Comparison of ENCODE assay signal across 14 cellular contexts in the genomic region with DNA sequence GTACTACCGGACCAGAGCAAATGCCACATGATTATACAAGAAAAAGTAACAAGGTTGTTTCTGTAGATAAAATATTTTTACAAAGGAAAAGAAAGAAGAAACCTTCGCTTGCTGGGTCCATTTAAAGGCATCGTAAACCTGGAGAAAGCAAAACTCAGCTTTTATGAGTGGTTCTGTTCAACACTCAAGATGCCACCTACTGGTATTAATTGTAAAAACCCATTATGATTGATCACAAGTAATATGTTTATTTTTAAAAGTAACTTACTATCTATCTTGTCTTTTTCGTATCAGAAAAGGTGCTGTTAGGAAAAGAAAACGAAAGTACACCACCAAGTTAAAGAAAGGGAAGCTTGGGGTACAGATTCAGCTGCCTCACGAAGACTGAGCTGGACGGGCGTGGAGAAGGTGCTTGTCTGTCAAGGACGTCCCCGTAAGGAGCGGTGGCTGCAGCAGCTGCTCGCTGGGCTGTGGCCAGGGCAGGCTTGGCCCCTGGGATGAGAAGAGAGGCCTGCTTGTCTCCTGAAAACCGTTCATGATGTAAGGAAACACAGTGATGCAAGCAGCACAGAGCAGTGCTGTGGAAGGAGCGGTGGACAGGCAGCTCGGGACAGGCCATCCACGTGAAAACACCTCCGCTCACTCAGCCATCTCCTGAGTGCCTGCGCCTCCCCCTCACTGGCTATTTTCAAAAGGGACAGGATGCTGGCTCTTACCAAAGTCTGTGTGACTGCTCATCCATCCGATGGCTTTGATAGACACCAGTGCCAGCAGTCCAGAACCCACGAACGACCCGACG. TPM values are rescaled to one million over a fixed set of nuclear protein-coding genes. Genes with fewer than 3 reads are reported as not detected.
DNase-seq lines count a peak whose midpoint lies in the region; ATAC-seq and TF ChIP-seq lines count a peak whose summit lies in the region.
"Had no signal": no experiment of that assay in that cellular context is flagged by ENCODE, and none has a peak within 500 bp of the region (broad histone marks: within the 10 kb centered on the region; RNA-seq: fewer than 3 reads in every experiment).

No MANE protein-coding gene starts in this region.

- peaks cover 100% of the 10 kb centered on the region for H3K36me3 Mint-ChIP-seq in activated T-cell treated with anti-CD3 and anti-CD28 coated beads, Interleukin-2, amount 50 U/mL, for 24 hours (ENCODE audit: low read depth)
- H3K36me3 Mint-ChIP-seq in activated T-cell treated with anti-CD3 and anti-CD28 coated beads, Interleukin-2, amount 50 U/mL, for 72 hours (ENCODE audit: insufficient read depth in 2 of 2) = peaks cover 9 to 36% of the 10 kb centered on the region in 2 donors

- no peak overlapping the region for H3K4me3 ChIP-seq in thyroid gland (replicated peaks in 1 of 3)
- H3K4me3 ChIP-seq: esophagus muscularis mucosa had no signal

- no peaks in the 10 kb centered on the region for H3K27me3 ChIP-seq in foreskin keratinocyte
- H3K27me3 ChIP-seq in thyroid gland = no peaks in the 10 kb centered on the region
- H3K27me3 ChIP-seq: esophagus muscularis mucosa had no signal

- WGBS in thyroid gland, 2 donors = 57 to 67% methylated on average over 22 to 23 of the region's 23 CpGs

- H3K9me3 ChIP-seq in thyroid gland = no peaks in the 10 kb centered on the region
- H3K9me3 ChIP-seq: esophagus muscularis mucosa had no signal

- H3K27ac Mint-ChIP-seq in activated T-cell treated with anti-CD3 and anti-CD28 coated beads, Interleukin-2, amount 50 U/mL, for 24 hours = peak overlapping the region; percentile 86
- H3K27ac Mint-ChIP-seq in activated T-cell treated with anti-CD3 and anti-CD28 coated beads, Interleukin-2, amount 50 U/mL, for 72 hours = no peak overlapping the region
- H3K27ac Mint-ChIP-seq: activated naive CD4-positive, alpha-beta T cell treated with anti-CD3 and anti-CD28 coated beads, Interleukin-2, amount 50 U/mL, for 24 hours had no signal

- peaks cover 5% of the 10 kb centered on the region for H3K4me1 ChIP-seq in foreskin keratinocyte
- H3K4me1 ChIP-seq in thyroid gland = peaks cover 0 to 26% of the 10 kb centered on the region in 2 donors

- peak; percentile 33 for TF ChIP-seq CTCF in foreskin keratinocyte (conservative IDR thresholded peaks at IDR 0.05)
- peak in 1 of 6 experiments; percentile 16 for TF ChIP-seq CTCF in thyroid gland (IDR thresholded peaks at IDR 0.05)

- ATAC-seq in activated T-cell treated with anti-CD3 and anti-CD28 coated beads, Interleukin-2, amount 50 U/mL, for 72 hours (replicated peaks in 1 of 2) = no peak
- ATAC-seq in HG03442 (IDR thresholded peaks at IDR 0.05; ENCODE audit: unreplicated experiment) (peak; percentile 25), foreskin keratinocyte (no peak), HG03520 (IDR thresholded peaks at IDR 0.05; ENCODE audit: unreplicated experiment) (no peak), GM18870 (IDR thresholded peaks at IDR 0.05; ENCODE audit: unreplicated experiment) (no peak)

- H3K27ac ChIP-seq in foreskin keratinocyte = no peak overlapping the region
- no peak overlapping the region for H3K27ac ChIP-seq in thyroid gland
- H3K27ac ChIP-seq: esophagus muscularis mucosa had no signal

- peaks cover 41% of the 10 kb centered on the region for H3K4me1 Mint-ChIP-seq in activated T-cell treated with anti-CD3 and anti-CD28 coated beads, Interleukin-2, amount 50 U/mL, for 24 hours (ENCODE audit: low read depth)
- peaks cover 20% of the 10 kb centered on the region for H3K4me1 Mint-ChIP-seq in activated T-cell treated with anti-CD3 and anti-CD28 coated beads, Interleukin-2, amount 50 U/mL, for 72 hours (ENCODE audit: low read depth)

- peaks cover 33 to 42% of the 10 kb centered on the region in 2 donors for H3K36me3 ChIP-seq in thyroid gland

- H3K4me3 Mint-ChIP-seq in activated T-cell treated with anti-CD3 and anti-CD28 coated beads, Interleukin-2, amount 50 U/mL, for 24 hours = no peak overlapping the region
- no peak overlapping the region for H3K4me3 Mint-ChIP-seq in activated T-cell treated with anti-CD3 and anti-CD28 coated beads, Interleukin-2, amount 50 U/mL, for 72 hours
- H3K4me3 Mint-ChIP-seq: activated naive CD4-positive, alpha-beta T cell treated with anti-CD3 and anti-CD28 coated beads, Interleukin-2, amount 50 U/mL, for 24 hours had no signal

- intact Hi-C loops in thyroid gland (cut with DNase I) = no loop called here

- H3K27me3 Mint-ChIP-seq in activated T-cell treated with anti-CD3 and anti-CD28 coated beads, Interleukin-2, amount 50 U/mL, for 24 hours = no peaks in the 10 kb centered on the region
- H3K27me3 Mint-ChIP-seq in activated T-cell treated with anti-CD3 and anti-CD28 coated beads, Interleukin-2, amount 50 U/mL, for 72 hours (ENCODE audit: low read depth) = no peaks in the 10 kb centered on the region
- H3K27me3 Mint-ChIP-seq: activated naive CD4-positive, alpha-beta T cell treated with anti-CD3 and anti-CD28 coated beads, Interleukin-2, amount 50 U/mL, for 24 hours had no signal

- DNase-seq in activated T-cell treated with anti-CD3 and anti-CD28 coated beads, Interleukin-2, amount 50 U/mL, for 24 hours = no peak
- DNase-seq in activated T-cell treated with anti-CD3 and anti-CD28 coated beads, Interleukin-2, amount 50 U/mL, for 72 hours = no peak
- DNase-seq in foreskin keratinocyte (no peak), thyroid gland (peak; percentile 26 to 63)
- DNase-seq in activated effector memory CD4-positive, alpha-beta T cell treated with Interleukin-2 at 50 U/mL for 16 hours = no peak
- DNase-seq: MM.1S; NK-92 treated with Interleukin-12 subunit alpha and Interleukin-12 subunit beta, amount 100 ng/mL, for 24 hours; stimulated activated CD4-positive, alpha-beta T cell treated with anti-CD3 and anti-CD28 coated beads, Interleukin-4, amount 100 ng/mL, for 1 hour; trophoblast cell had no signal

- no peaks in the 10 kb centered on the region for H3K9me3 Mint-ChIP-seq in activated T-cell treated with anti-CD3 and anti-CD28 coated beads, Interleukin-2, amount 50 U/mL, for 24 hours
- no peaks in the 10 kb centered on the region for H3K9me3 Mint-ChIP-seq in activated T-cell treated with anti-CD3 and anti-CD28 coated beads, Interleukin-2, amount 50 U/mL, for 72 hours
- H3K9me3 Mint-ChIP-seq: activated naive CD4-positive, alpha-beta T cell treated with anti-CD3 and anti-CD28 coated beads, Interleukin-2, amount 50 U/mL, for 24 hours had no signal

- TF ChIP-seq POLR2A in thyroid gland (IDR thresholded peaks at IDR 0.05) = no peak

RNA-seq across cellular contexts. Expression of gene SLC15A4, which starts 25.0 kb away (rescaled TPM):
- 10 to 100 TPM; 19.4 to 19.8 TPM for total RNA-seq in activated T-cell treated with anti-CD3 and anti-CD28 coated beads, Interleukin-2, amount 50 U/mL, for 72 hours
- 25.9 and 29.0 TPM in 2 replicates for total RNA-seq in foreskin keratinocyte
- polyA plus RNA-seq in foreskin keratinocyte = 15.1 and 15.3 TPM in 2 replicates
- total RNA-seq in thyroid gland = 10 to 100 TPM; 40.4 to 55.6 (median 43.9) TPM

RNA-seq across cellular contexts. Expression of gene GLT1D1, which starts 54.5 kb away (rescaled TPM):
- under 1 TPM in 1 of 2 donors, not detected in 1; 0.41 TPM for total RNA-seq in activated T-cell treated with anti-CD3 and anti-CD28 coated beads, Interleukin-2, amount 50 U/mL, for 72 hours
- total RNA-seq in foreskin keratinocyte = not detected in 2 replicates
- polyA plus RNA-seq in foreskin keratinocyte = not detected in 2 replicates
- 1 to 10 TPM in 1 of 4 donors, under 1 TPM in 3; 0.13 to 2.6 (median 0.45) TPM for total RNA-seq in thyroid gland

Comparison
In these comparisons a context has a peak if more than half of its experiments do, and no peak if none do; other contexts are left out.
1. DNase-seq: peak in thyroid gland (2 of 2); none in activated T-cell treated with anti-CD3 and anti-CD28 coated beads, Interleukin-2, amount 50 U/mL, for 24 hours (single experiment), activated T-cell treated with anti-CD3 and anti-CD28 coated beads, Interleukin-2, amount 50 U/mL, for 72 hours (0 of 2), foreskin keratinocyte (0 of 2) and activated effector memory CD4-positive, alpha-beta T cell treated with Interleukin-2 at 50 U/mL for 16 hours (single experiment).